8 cellular contexts compared by ENCODE assay signal in genomic region chr3:30631237-30631961, GRCh38. TPM values are rescaled to one million over a fixed set of nuclear protein-coding genes. Genes with fewer than 3 reads are reported as not detected.
A peak's percentile ranks its signal among the peaks of the same experiment; 100 is the strongest.
DNase-seq lines count a peak whose midpoint lies in the region; ATAC-seq, FAIRE-seq and TF ChIP-seq lines count a peak whose summit lies in the region.

No MANE protein-coding gene starts in this region.

- H3K27ac ChIP-seq in Peyer's patch (peak overlapping the region; percentile 70 to 83 (median 78)), K562 (ENCODE audit: extremely low read depth, low read depth, low read length) (no peak overlapping the region)

- no peak overlapping the region for H3K4me2 ChIP-seq in K562 (ENCODE audit: insufficient read depth, low read length)

- H3K4me1 ChIP-seq in Peyer's patch (peaks cover 4 to 67% (median 39%) of the 10 kb centered on the region in 4 donors), K562 (replicated peaks in 1 of 2; ENCODE audit: control insufficient read depth in 2 of 2, insufficient read depth in 2 of 2, low read length in 2 of 2) (no peaks in the 10 kb centered on the region)

- no TSS peak for BruUV-seq in K562 (replicated peaks; lab: Mats Ljungman, UMichigan)

- TF ChIP-seq EP300 in K562 (IDR thresholded peaks at IDR 0.05; ENCODE audit: low read length), result no peak

- TF ChIP-seq RAD21 in K562 (CRISPR knock-in tag; conservative IDR thresholded peaks at IDR 0.05 in 1 of 2, IDR thresholded peaks at IDR 0.05 in 1 of 2), result no peak

- peak in 3 of 6 experiments; percentile 38 to 57 (median 45) for TF ChIP-seq CTCF in Peyer's patch (IDR thresholded peaks at IDR 0.05)
- TF ChIP-seq CTCF in K562 (IDR thresholded peaks at IDR 0.05 in 2 of 3, conservative IDR thresholded peaks at IDR 0.05 in 1 of 3; ENCODE audit: insufficient read depth in 2 of 3, low read depth in 1 of 3, low read length in 3 of 3), result no peak

- H3K9me3 ChIP-seq in Peyer's patch (no peaks in the 10 kb centered on the region), K562 (replicated peaks; ENCODE audit: control insufficient read depth, insufficient read depth, low read depth, low read length) (no peaks in the 10 kb centered on the region; the same call in none of the 2 replicates)

- H3K4me3 ChIP-seq in Peyer's patch, result no peak overlapping the region
- H3K4me3 ChIP-seq in K562, result no peak overlapping the region

- H2AFZ ChIP-seq in K562 (ENCODE audit: low read depth, low read length), result no peak overlapping the region

- intact Hi-C loops in K562 (cut with micrococcal nuclease), result no loop called here

- CTCF ChIA-PET in K562 (lab: Yijun Ruan, JAX; ENCODE audit: low intra/inter-chr PET ratio), result no interaction called here

- POLR2A ChIA-PET in K562 (lab: Yijun Ruan, JAX), result no interaction called here

- TF ChIP-seq POLR2A in Peyer's patch (IDR thresholded peaks at IDR 0.05) (no peak), K562 (conservative IDR thresholded peaks at IDR 0.05) (no peak)

- ATAC-seq in GM19351 (IDR thresholded peaks at IDR 0.05; ENCODE audit: unreplicated experiment) (peak; percentile 60), K562 (no peak), HG03342 (IDR thresholded peaks at IDR 0.05; ENCODE audit: unreplicated experiment) (no peak)

- H3K79me2 ChIP-seq in K562 (ENCODE audit: control insufficient read depth, insufficient read depth, low read length), result no peaks in the 10 kb centered on the region

- in situ Hi-C loops in K562 (cut with MboI), result no loop called here

- under 1% methylated on average over 8 of the region's 8 CpGs for WGBS in K562 (ENCODE audit: insufficient coverage, low coverage, missing lambda C conversion rate)

- H3K27me3 ChIP-seq in Peyer's patch (no peaks in the 10 kb centered on the region), K562 (ENCODE audit: control insufficient read depth in 2 of 2, insufficient read depth in 2 of 2, low read length in 2 of 2) (no peaks in the 10 kb centered on the region)

- no peaks in the 10 kb centered on the region for H4K20me1 ChIP-seq in K562 (replicated peaks; ENCODE audit: control insufficient read depth, insufficient read depth, low read length)

- no peak for DNase-seq in Peyer's patch
- no peak for DNase-seq in K562 (ENCODE audit: extremely low read depth in 1 of 4, low spot score in 3 of 4)
- DNase-seq in renal cortical epithelial cell (ENCODE audit: low read depth), result peak; percentile 54
- no peak for DNase-seq in mucosa of gallbladder (ENCODE audit: low spot score)
- no peak for DNase-seq in KG1 (lab: John Stamatoyannopoulos, UW)
- DNase-seq in DMS153 (lab: John Stamatoyannopoulos, UW), result no peak

- H3K36me3 ChIP-seq in Peyer's patch (peaks cover 0 to 3% (median 0%) of the 10 kb centered on the region in 3 donors), K562 (ENCODE audit: control insufficient read depth, insufficient read depth, low read length) (no peaks in the 10 kb centered on the region)

- H3K9ac ChIP-seq in K562 (ENCODE audit: insufficient read depth in 1 of 2, low read depth in 2 of 2, low read length in 2 of 2), result no peak overlapping the region

- FAIRE-seq in K562 (lab: Jason Lieb, UNC), result no peak

- H3K9me1 ChIP-seq in K562 (ENCODE audit: control insufficient read depth, insufficient read depth, low read length), result no peaks in the 10 kb centered on the region

TF ChIP-seq in K562, 482 proteins besides CTCF, POLR2A, EP300 and RAD21:
- no peak for TF ChIP-seq ZNF583 (CRISPR knock-in tag; IDR thresholded peaks at IDR 0.05)
- 0 out of 2 replicates have a peak, but pooled peaks have one; percentile 21 for TF ChIP-seq CEBPG (CRISPR knock-in tag; IDR thresholded peaks at IDR 0.05)
- TF ChIP-seq CEBPG (tag; conservative IDR thresholded peaks at IDR 0.05 in 1 of 2, IDR thresholded peaks at IDR 0.05 in 1 of 2), result no peak
- peak; percentile 53; the same call in 1 of the 2 replicates for TF ChIP-seq ATF4 (CRISPR knock-in tag; IDR thresholded peaks at IDR 0.05)

RNA-seq across cellular contexts. Expression of gene TGFBR2, which starts 25.0 kb away (rescaled TPM):
- 100 to 1,000 TPM in 2 of 4 donors, 10 to 100 TPM in 2; 51.8 to 127 (median 105) TPM for total RNA-seq in Peyer's patch
- 0.28 and 0.42 TPM in 2 replicates for total RNA-seq in K562 (2011; cell fraction: chromatin; rRNA removed; ENCODE audit: low replicate concordance)
- total RNA-seq in K562 (2011; cell fraction: nucleolus; rRNA removed), result 0.33 and 0.39 TPM in 2 replicates
- 0.29 and 0.53 TPM in 2 replicates for total RNA-seq in K562 (2011; cell fraction: nucleoplasm; rRNA removed)
- total RNA-seq in K562 (2014; rRNA removed), result 0.14 and 0.16 TPM in 2 replicates
- 0.15 and 0.29 TPM in 2 replicates for total RNA-seq in K562 (2014; rRNA removed; fragmentation: Illumina TruSeq; extraction: Trizol)
- 0.30 and 0.36 TPM in 2 replicates for total RNA-seq in K562 (2015; rRNA removed; fragmentation: Illumina TruSeq; extraction: Trizol)
- 0.81 and 0.84 TPM in 2 replicates for total RNA-seq in K562 (2021)
- polyA plus RNA-seq in K562 (2011; rRNA removed), result 0.07 and 0.11 TPM in 2 replicates
- polyA plus RNA-seq in K562 (2011; cell fraction: cytosol; rRNA removed), result 0.07 and 0.12 TPM in 2 replicates
- polyA plus RNA-seq in K562 (2011; cell fraction: nucleus; rRNA removed), result 0.06 TPM in 2 replicates
- polyA plus RNA-seq in K562 (2012), result 0.21 and 0.68 TPM in 2 replicates
- 0.26 and 0.30 TPM in 2 replicates for polyA plus RNA-seq in K562 (2014; fragmentation: Illumina TruSeq; extraction: Trizol)
- polyA plus RNA-seq in K562 (2014; fragmentation: Nextera tagmentation; extraction: Ambion mirVana), result under 1 TPM; 0.24 to 0.28 TPM
- 0.11 and 0.15 TPM in 2 replicates for polyA plus RNA-seq in K562 (2014; rRNA removed)
- polyA minus RNA-seq in K562 (2011; rRNA and poly(A)+ RNA removed), result 0.12 and 0.21 TPM in 2 replicates
- 1.5 TPM in 1 of 2 replicates, not detected in the other for polyA minus RNA-seq in K562 (2011; cell fraction: cytosol; rRNA and poly(A)+ RNA removed)
- polyA minus RNA-seq in K562 (2011; cell fraction: nucleus; rRNA and poly(A)+ RNA removed), result 0.11 and 0.13 TPM in 2 replicates
- 63.4 and 258 TPM in 2 replicates for total RNA-seq in renal cortical epithelial cell
- 144 TPM for total RNA-seq in mucosa of gallbladder

Comparison
In these comparisons a context has a peak if more than half of its experiments do, and no peak if none do; other contexts are left out.
1. RNA of gene TGFBR2, which starts 25.0 kb away (total RNA-seq): 63.4 to 258 TPM in renal cortical epithelial cell, 144 TPM in mucosa of gallbladder (single experiment) and 51.8 to 127 TPM in Peyer's patch; 0.14 to 0.84 TPM in K562; every median in the first group is over 10 times any median in the second.